In genomic region chr18:5894613-5895299, GRCh38 we compare ENCODE assay signal across 1 cellular context.
TF ChIP-seq lines count a peak whose summit lies in the region.

No MANE protein-coding gene starts in this region.

TF ChIP-seq in HepG2, 621 proteins besides CTCF, POLR2A, EP300 and RAD21:
- TF ChIP-seq ZNF678 (CRISPR knock-in tag; IDR thresholded peaks at IDR 0.05) (no peak), GATAD1 (CRISPR knock-in tag; IDR thresholded peaks at IDR 0.05) (no peak), CENPT (CRISPR knock-in tag; IDR thresholded peaks at IDR 0.05; ENCODE audit: low read depth) (no peak), DMAP1 (CRISPR knock-in tag; IDR thresholded peaks at IDR 0.05) (no peak), FOXA1 (IDR thresholded peaks at IDR 0.05) (no peak), FOXA1 (CRISPR knock-in tag; IDR thresholded peaks at IDR 0.05) (no peak), MZF1 (CRISPR knock-in tag; IDR thresholded peaks at IDR 0.05; ENCODE audit: borderline replicate concordance) (no peak), ZNF264 (CRISPR knock-in tag; IDR thresholded peaks at IDR 0.05) (no peak), RNF2 (conservative IDR thresholded peaks at IDR 0.05; ENCODE audit: low read depth) (0 out of 2 replicates have a peak, but pooled peaks have one; percentile 25), ZNF512B (CRISPR knock-in tag; IDR thresholded peaks at IDR 0.05; ENCODE audit: borderline replicate concordance) (no peak), ZBTB38 (CRISPR knock-in tag; IDR thresholded peaks at IDR 0.05) (no peak), ZNF546 (CRISPR knock-in tag; conservative IDR thresholded peaks at IDR 0.05) (no peak), ZNF777 (CRISPR knock-in tag; IDR thresholded peaks at IDR 0.05) (peak; percentile 80; the same call in 1 of the 2 replicates)
- TF ChIP-seq, protein P1, sequence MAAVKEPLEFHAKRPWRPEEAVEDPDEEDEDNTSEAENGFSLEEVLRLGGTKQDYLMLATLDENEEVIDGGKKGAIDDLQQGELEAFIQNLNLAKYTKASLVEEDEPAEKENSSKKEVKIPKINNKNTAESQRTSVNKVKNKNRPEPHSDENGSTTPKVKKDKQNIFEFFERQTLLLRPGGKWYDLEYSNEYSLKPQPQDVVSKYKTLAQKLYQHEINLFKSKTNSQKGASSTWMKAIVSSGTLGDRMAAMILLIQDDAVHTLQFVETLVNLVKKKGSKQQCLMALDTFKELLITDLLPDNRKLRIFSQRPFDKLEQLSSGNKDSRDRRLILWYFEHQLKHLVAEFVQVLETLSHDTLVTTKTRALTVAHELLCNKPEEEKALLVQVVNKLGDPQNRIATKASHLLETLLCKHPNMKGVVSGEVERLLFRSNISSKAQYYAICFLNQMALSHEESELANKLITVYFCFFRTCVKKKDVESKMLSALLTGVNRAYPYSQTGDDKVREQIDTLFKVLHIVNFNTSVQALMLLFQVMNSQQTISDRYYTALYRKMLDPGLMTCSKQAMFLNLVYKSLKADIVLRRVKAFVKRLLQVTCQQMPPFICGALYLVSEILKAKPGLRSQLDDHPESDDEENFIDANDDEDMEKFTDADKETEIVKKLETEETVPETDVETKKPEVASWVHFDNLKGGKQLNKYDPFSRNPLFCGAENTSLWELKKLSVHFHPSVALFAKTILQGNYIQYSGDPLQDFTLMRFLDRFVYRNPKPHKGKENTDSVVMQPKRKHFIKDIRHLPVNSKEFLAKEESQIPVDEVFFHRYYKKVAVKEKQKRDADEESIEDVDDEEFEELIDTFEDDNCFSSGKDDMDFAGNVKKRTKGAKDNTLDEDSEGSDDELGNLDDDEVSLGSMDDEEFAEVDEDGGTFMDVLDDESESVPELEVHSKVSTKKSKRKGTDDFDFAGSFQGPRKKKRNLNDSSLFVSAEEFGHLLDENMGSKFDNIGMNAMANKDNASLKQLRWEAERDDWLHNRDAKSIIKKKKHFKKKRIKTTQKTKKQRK (IDR thresholded peaks at IDR 0.05; ENCODE audit: low read length), result no peak
